In the genomic region with DNA sequence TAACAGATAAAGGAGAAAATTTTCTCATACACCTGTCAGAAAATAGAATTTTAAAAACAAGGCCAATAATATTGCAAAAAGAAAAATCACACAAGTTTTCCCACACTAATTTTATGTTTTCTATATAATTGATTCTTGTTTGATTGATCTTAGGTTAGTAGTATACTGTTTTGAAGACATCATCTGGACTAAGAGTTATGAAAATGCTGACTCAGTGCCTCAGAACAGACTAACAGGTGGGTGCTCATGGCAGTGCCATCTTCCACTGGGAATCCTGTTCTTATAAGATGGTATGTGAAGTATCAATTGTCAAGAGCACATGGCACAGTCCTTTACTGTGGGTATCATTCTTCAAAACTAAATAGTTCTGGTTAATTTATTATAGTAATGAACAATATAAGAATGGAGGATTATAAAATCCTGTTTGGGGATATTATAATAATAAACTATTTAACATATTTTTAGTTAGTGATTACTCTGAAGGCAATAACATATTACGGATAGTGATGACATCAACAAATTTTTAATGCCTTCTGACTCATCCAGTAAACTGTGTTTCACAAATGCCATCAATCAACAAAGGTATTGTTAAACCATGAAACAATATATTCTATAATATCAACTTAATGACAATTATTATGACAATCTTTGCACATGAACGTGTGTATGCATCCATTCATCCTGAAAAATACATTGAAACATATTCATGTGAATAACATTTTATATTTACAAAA, we compare ENCODE assay signal across 24 cellular contexts.
DNase-seq lines count a peak whose midpoint lies in the region; ATAC-seq, FAIRE-seq and TF ChIP-seq lines count a peak whose summit lies in the region.
"Had no signal": no experiment of that assay in that cellular context is flagged by ENCODE, and none has a peak within 500 bp of the region (broad histone marks: within the 10 kb centered on the region; RNA-seq: fewer than 3 reads in every experiment).

No MANE protein-coding gene starts in this region.

- H3K4me3 ChIP-seq in A549 (no peak overlapping the region), IMR-90 (ENCODE audit: insufficient read depth, low read depth, low read length) (no peak overlapping the region), K562 (no peak overlapping the region)
- H3K4me3 ChIP-seq: BLaER1 treated with 17β-estradiol and CSF1 and Interleukin-3, amounts not matched to agents 10 nM and 100 nM had no signal

- no peak for TF ChIP-seq EP300 in A549 (IDR thresholded peaks at IDR 0.05)
- TF ChIP-seq EP300 in K562 (IDR thresholded peaks at IDR 0.05; ENCODE audit: low read length), result no peak

- BruUV-seq in IMR-90 (replicated peaks; lab: Mats Ljungman, UMichigan) (no TSS peak), K562 (replicated peaks; lab: Mats Ljungman, UMichigan) (no TSS peak)

- TF ChIP-seq CTCF in A549 (IDR thresholded peaks at IDR 0.05) (no peak), IMR-90 (conservative IDR thresholded peaks at IDR 0.05; ENCODE audit: low read depth, low read length) (no peak), K562 (IDR thresholded peaks at IDR 0.05 in 2 of 3, conservative IDR thresholded peaks at IDR 0.05 in 1 of 3; ENCODE audit: insufficient read depth in 2 of 3, low read depth in 1 of 3, low read length in 3 of 3) (no peak), GM10248 (IDR thresholded peaks at IDR 0.05; ENCODE audit: control extremely low read depth, extremely low read depth, low read depth, missing control alignments) (no peak)

- no peak overlapping the region for H4K5ac ChIP-seq in IMR-90 (ENCODE audit: low read depth, low read length)

- H2AK9ac ChIP-seq in IMR-90 (replicated peaks; ENCODE audit: low read depth, low read length, poor library complexity), result no peak overlapping the region

- no peak overlapping the region for H2BK20ac ChIP-seq in IMR-90 (ENCODE audit: low read depth, low read length)

- H3K14ac ChIP-seq in IMR-90 (replicated peaks; ENCODE audit: low read depth, low read length), result no peak overlapping the region

- WGBS in A549 (ENCODE audit: missing lambda C conversion rate), result 15% methylated on average over 2 of the region's 2 CpGs
- no CpG with 5 or more reads among the region's 2 CpGs for WGBS in IMR-90 (ENCODE audit: extremely low coverage in 2 of 2, insufficient read length in 1 of 2), 2 experiments
- 2% methylated on average over 2 of the region's 2 CpGs for WGBS in K562 (ENCODE audit: insufficient coverage, low coverage, missing lambda C conversion rate)

- no peak for ATAC-seq in A549
- no peak for ATAC-seq in IMR-90 (ENCODE audit: low read depth)
- no peak for ATAC-seq in K562
- ATAC-seq: CD8-positive, alpha-beta T cell had no signal

- H3K9ac ChIP-seq in IMR-90 (ENCODE audit: low read depth, low read length), result no peak overlapping the region
- no peak overlapping the region for H3K9ac ChIP-seq in K562 (ENCODE audit: insufficient read depth in 1 of 2, low read depth in 2 of 2, low read length in 2 of 2)
- H3K9ac ChIP-seq: BLaER1 treated with 17β-estradiol and CSF1 and Interleukin-3, amounts not matched to agents 10 nM and 100 nM had no signal

- POLR2A ChIA-PET in A549 (lab: Yijun Ruan, JAX) (no interaction called here), IMR-90 (lab: Charles Lee; ENCODE audit: unreplicated experiment) (no interaction called here), K562 (lab: Yijun Ruan, JAX) (no interaction called here), GM10248 (lab: Yijun Ruan, JAX) (no interaction called here)

- H3K4me2 ChIP-seq in A549 (no peak overlapping the region), IMR-90 (ENCODE audit: low read depth, low read length) (no peak overlapping the region), K562 (ENCODE audit: insufficient read depth, low read length) (no peak overlapping the region)
- H3K4me2 ChIP-seq: BLaER1 treated with 17β-estradiol and CSF1 and Interleukin-3, amounts not matched to agents 10 nM and 100 nM had no signal

- H3K9me3 ChIP-seq in A549 (no peaks in the 10 kb centered on the region), IMR-90 (ENCODE audit: control insufficient read depth, insufficient read depth, low read length) (no peaks in the 10 kb centered on the region), K562 (replicated peaks; ENCODE audit: control insufficient read depth, insufficient read depth, low read depth, low read length) (no peaks in the 10 kb centered on the region)
- H3K9me3 ChIP-seq: BLaER1 treated with 17β-estradiol and CSF1 and Interleukin-3, amounts not matched to agents 10 nM and 100 nM; Caco-2 had no signal

- intact Hi-C loops in IMR-90 (cut with micrococcal nuclease), result no loop called here
- intact Hi-C loops in K562 (cut with micrococcal nuclease), result no loop called here

- TF ChIP-seq POLR2A in A549 (IDR thresholded peaks at IDR 0.05; ENCODE audit: low read length) (no peak), IMR-90 (IDR thresholded peaks at IDR 0.05; ENCODE audit: low read depth, low read length) (no peak), K562 (conservative IDR thresholded peaks at IDR 0.05) (no peak)

- no peak overlapping the region for H2BK5ac ChIP-seq in IMR-90 (ENCODE audit: low read depth, low read length, poor library complexity, severe bottlenecking)

- H3K4ac ChIP-seq in IMR-90 (ENCODE audit: low read depth, low read length), result no peak overlapping the region

- no peaks in the 10 kb centered on the region for H3K4me1 ChIP-seq in A549
- no peaks in the 10 kb centered on the region for H3K4me1 ChIP-seq in IMR-90 (ENCODE audit: control insufficient read depth, insufficient read depth, low read length)
- H3K4me1 ChIP-seq in K562 (replicated peaks in 1 of 2; ENCODE audit: control insufficient read depth in 2 of 2, insufficient read depth in 2 of 2, low read length in 2 of 2), result no peaks in the 10 kb centered on the region
- H3K4me1 ChIP-seq: BLaER1 treated with 17β-estradiol and CSF1 and Interleukin-3, amounts not matched to agents 10 nM and 100 nM; Caco-2 had no signal

- H2AFZ ChIP-seq in IMR-90 (replicated peaks; ENCODE audit: low read length, poor library complexity) (no peak overlapping the region), K562 (ENCODE audit: low read depth, low read length) (no peak overlapping the region)

- no peaks in the 10 kb centered on the region for H3K9me1 ChIP-seq in IMR-90 (ENCODE audit: insufficient read depth, low read length)
- H3K9me1 ChIP-seq in K562 (ENCODE audit: control insufficient read depth, insufficient read depth, low read length), result no peaks in the 10 kb centered on the region

- no peak overlapping the region for H4K8ac ChIP-seq in IMR-90 (ENCODE audit: low read depth in 2 of 2, low read length in 2 of 2)

- DNase-seq in A549 (ENCODE audit: low read depth in 1 of 2, low spot score in 1 of 2) (no peak), IMR-90 (no peak), K562 (ENCODE audit: extremely low read depth in 1 of 4, low spot score in 3 of 4) (no peak), HUDEP-2 (lab: John Stamatoyannopoulos, UW; ENCODE audit: unreplicated experiment in 76 of 76) (no peak), GM10248 (ENCODE audit: extremely low spot score) (no peak)
- no peak for DNase-seq in stimulated activated naive CD4-positive, alpha-beta T cell (lab: John Stamatoyannopoulos, UW)
- DNase-seq: 8988T; AML-193; Caco-2; Calu3; CD4-positive, alpha-beta T cell; CD8-positive, alpha-beta T cell; DMS 273 treated with DMSO at 0.1 percent for 48 hours; DMS153; DMS53; DMS79; DND-41; EL; GDM1 had no signal

- dilution Hi-C loops in IMR-90 (cut with HindIII; ENCODE audit: low sequenced_read_pairs, unreplicated experiment), result no loop called here

- no peak for TF ChIP-seq RAD21 in A549 (conservative IDR thresholded peaks at IDR 0.05 in 1 of 2, IDR thresholded peaks at IDR 0.05 in 1 of 2)
- TF ChIP-seq RAD21 in IMR-90 (IDR thresholded peaks at IDR 0.05; ENCODE audit: low read length), result no peak
- no peak for TF ChIP-seq RAD21 in K562 (CRISPR knock-in tag; conservative IDR thresholded peaks at IDR 0.05 in 1 of 2, IDR thresholded peaks at IDR 0.05 in 1 of 2)

- no peaks in the 10 kb centered on the region for H3K27me3 ChIP-seq in IMR-90 (ENCODE audit: control insufficient read depth, insufficient read depth, low read length)
- no peaks in the 10 kb centered on the region for H3K27me3 ChIP-seq in K562 (ENCODE audit: control insufficient read depth in 2 of 2, insufficient read depth in 2 of 2, low read length in 2 of 2)
- H3K27me3 ChIP-seq: BLaER1 treated with 17β-estradiol and CSF1 and Interleukin-3, amounts not matched to agents 10 nM and 100 nM had no signal

- FAIRE-seq in A549 (lab: Jason Lieb, UNC) (no peak), K562 (lab: Jason Lieb, UNC) (no peak)
- FAIRE-seq: A204.1, GM12891, GM19239 had no signal

- CTCF ChIA-PET in A549 (lab: Yijun Ruan, JAX), result no interaction called here
- CTCF ChIA-PET in IMR-90 (lab: Yijun Ruan, JAX), result no interaction called here
- CTCF ChIA-PET in K562 (lab: Yijun Ruan, JAX; ENCODE audit: low intra/inter-chr PET ratio), result no interaction called here
- CTCF ChIA-PET in GM10248 (lab: Yijun Ruan, JAX), result no interaction called here

- H4K91ac ChIP-seq in IMR-90 (ENCODE audit: insufficient read depth, low read depth, low read length), result no peak overlapping the region

- no peaks in the 10 kb centered on the region for H3K79me1 ChIP-seq in IMR-90 (ENCODE audit: low read depth in 1 of 2, low read length in 2 of 2)

- H3K27ac ChIP-seq in A549 (no peak overlapping the region), IMR-90 (ENCODE audit: insufficient read depth, low read length) (no peak overlapping the region), K562 (ENCODE audit: extremely low read depth, low read depth, low read length) (no peak overlapping the region)
- H3K27ac ChIP-seq: BLaER1 treated with 17β-estradiol and CSF1 and Interleukin-3, amounts not matched to agents 10 nM and 100 nM; C4-2B had no signal

- no peak overlapping the region for H2AK5ac ChIP-seq in IMR-90 (ENCODE audit: low read depth, low read length)

- no peak overlapping the region for H2BK15ac ChIP-seq in IMR-90 (ENCODE audit: low read depth, low read length)

- in situ Hi-C loops in IMR-90 (cut with MboI; ENCODE audit: low sequenced_read_pairs) (no loop called here), K562 (cut with MboI) (no loop called here)

- H3K36me3 ChIP-seq in IMR-90 (ENCODE audit: control insufficient read depth, insufficient read depth, low read length) (no peaks in the 10 kb centered on the region), K562 (ENCODE audit: control insufficient read depth, insufficient read depth, low read length) (no peaks in the 10 kb centered on the region)
- H3K36me3 ChIP-seq: BLaER1 treated with 17β-estradiol and CSF1 and Interleukin-3, amounts not matched to agents 10 nM and 100 nM had no signal

- H4K20me1 ChIP-seq in IMR-90 (ENCODE audit: insufficient read depth, low read length), result no peaks in the 10 kb centered on the region
- no peaks in the 10 kb centered on the region for H4K20me1 ChIP-seq in K562 (replicated peaks; ENCODE audit: control insufficient read depth, insufficient read depth, low read length)
- H4K20me1 ChIP-seq: BLaER1 treated with 17β-estradiol and CSF1 and Interleukin-3, amounts not matched to agents 10 nM and 100 nM had no signal

- no peak overlapping the region for H3K56ac ChIP-seq in IMR-90 (ENCODE audit: extremely low read depth, insufficient read depth, low read length)

- H3K23ac ChIP-seq in IMR-90 (ENCODE audit: low read depth, low read length), result no peak overlapping the region

- no peak overlapping the region for H3K18ac ChIP-seq in IMR-90 (ENCODE audit: low read depth, low read length)

- no peak overlapping the region for H2BK120ac ChIP-seq in IMR-90 (ENCODE audit: low read depth, low read length)

- no peaks in the 10 kb centered on the region for H3K79me2 ChIP-seq in K562 (ENCODE audit: control insufficient read depth, insufficient read depth, low read length)

Comparison
In these comparisons a context has a peak if more than half of its experiments do, and no peak if none do; other contexts are left out.
1. Of the 35 proteins assayed by ChIP-seq in both K562 and A549: peak only in K562: none; only in A549: none; in both: MAFK; in neither: 34.